In genomic region chr11:124474779-124475178, GRCh38 we compare ENCODE assay signal across 21 cellular contexts. TPM values are rescaled to one million over a fixed set of nuclear protein-coding genes. Genes with fewer than 3 reads are reported as not detected.
DNase-seq lines count a peak whose midpoint lies in the region; ATAC-seq, FAIRE-seq and TF ChIP-seq lines count a peak whose summit lies in the region.
"Had no signal": no experiment of that assay in that cellular context is flagged by ENCODE, and none has a peak within 500 bp of the region (broad histone marks: within the 10 kb centered on the region; RNA-seq: fewer than 3 reads in every experiment).

No MANE protein-coding gene starts in this region.

- no peak for FAIRE-seq in H54 (lab: Jason Lieb, UNC)
- FAIRE-seq: A549, D721Med, G401.6, GM12891, GM19239 had no signal

- no peaks in the 10 kb centered on the region for H3K9me3 Mint-ChIP-seq in activated T-cell treated with anti-CD3 and anti-CD28 coated beads, Interleukin-2, amount 50 U/mL, for 72 hours
- H3K9me3 Mint-ChIP-seq in stimulated activated memory B cell treated with anti-CD40 and anti-IgM and Interleukin-4, amounts not matched to agents 10 μg/mL and 1 μg/mL and 100 μg/mL, for 72 hours = peaks cover 10% of the 10 kb centered on the region
- H3K9me3 Mint-ChIP-seq: CD4-positive, alpha-beta T cell; CD8-positive, alpha-beta T cell had no signal

- peaks cover 7% of the 10 kb centered on the region for H3K27me3 Mint-ChIP-seq in activated T-cell treated with anti-CD3 and anti-CD28 coated beads, Interleukin-2, amount 50 U/mL, for 72 hours (ENCODE audit: low read depth)
- H3K27me3 Mint-ChIP-seq in stimulated activated memory B cell treated with anti-CD40 and anti-IgM and Interleukin-4, amounts not matched to agents 10 μg/mL and 1 μg/mL and 100 μg/mL, for 72 hours = peaks cover 36% of the 10 kb centered on the region

- peak overlapping the region; percentile 56 for H3K27ac Mint-ChIP-seq in activated T-cell treated with anti-CD3 and anti-CD28 coated beads, Interleukin-2, amount 50 U/mL, for 72 hours
- peak overlapping the region; percentile 33 for H3K27ac Mint-ChIP-seq in stimulated activated memory B cell treated with anti-CD40 and anti-IgM and Interleukin-4, amounts not matched to agents 10 μg/mL and 1 μg/mL and 100 μg/mL, for 72 hours
- H3K27ac Mint-ChIP-seq: B cell; CD4-positive, alpha-beta T cell; CD8-positive, alpha-beta T cell had no signal

- no peak for ATAC-seq in activated T-cell treated with anti-CD3 and anti-CD28 coated beads, Interleukin-2, amount 50 U/mL, for 72 hours (replicated peaks in 1 of 2)
- no peak for ATAC-seq in stimulated activated memory B cell treated with anti-CD40 and anti-IgM and Interleukin-4, amounts not matched to agents 10 μg/mL and 1 μg/mL and 100 μg/mL, for 72 hours
- ATAC-seq in HG03565 (IDR thresholded peaks at IDR 0.05; ENCODE audit: unreplicated experiment) = no peak
- ATAC-seq: A549; CD8-positive, alpha-beta T cell had no signal

- H3K4me3 Mint-ChIP-seq in activated T-cell treated with anti-CD3 and anti-CD28 coated beads, Interleukin-2, amount 50 U/mL, for 72 hours = no peak overlapping the region
- H3K4me3 Mint-ChIP-seq in stimulated activated memory B cell treated with anti-CD40 and anti-IgM and Interleukin-4, amounts not matched to agents 10 μg/mL and 1 μg/mL and 100 μg/mL, for 72 hours = no peak overlapping the region
- H3K4me3 Mint-ChIP-seq: B cell; CD4-positive, alpha-beta T cell; CD8-positive, alpha-beta T cell had no signal

- H3K4me1 Mint-ChIP-seq in activated T-cell treated with anti-CD3 and anti-CD28 coated beads, Interleukin-2, amount 50 U/mL, for 72 hours (ENCODE audit: low read depth) = no peaks in the 10 kb centered on the region
- H3K4me1 Mint-ChIP-seq in stimulated activated memory B cell treated with anti-CD40 and anti-IgM and Interleukin-4, amounts not matched to agents 10 μg/mL and 1 μg/mL and 100 μg/mL, for 72 hours = peaks cover 19% of the 10 kb centered on the region
- H3K4me1 Mint-ChIP-seq: B cell had no signal

- DNase-seq in activated T-cell treated with anti-CD3 and anti-CD28 coated beads, Interleukin-2, amount 50 U/mL, for 72 hours = no peak
- no peak for DNase-seq in activated T-cell treated with anti-CD3 and anti-CD28 coated beads, Interleukin-2, amount 50 U/mL, for 1 hour
- DNase-seq in iris pigment epithelial cell (ENCODE audit: low read depth) (peak; percentile 14), OCI-M1 (lab: John Stamatoyannopoulos, UW) (no peak), H54 (ENCODE audit: insufficient read length, low spot score) (no peak)
- DNase-seq: AML-193; Caco-2; Calu3; CD4-positive, alpha-beta T cell; CD8-positive, alpha-beta T cell; DMS79 treated with DMSO at 0.1 percent for 48 hours; GF-D8 had no signal

- TF ChIP-seq POLR2A in H54 (IDR thresholded peaks at IDR 0.05; ENCODE audit: low read depth, low read length) = no peak

- H3K36me3 Mint-ChIP-seq in activated T-cell treated with anti-CD3 and anti-CD28 coated beads, Interleukin-2, amount 50 U/mL, for 72 hours (ENCODE audit: insufficient read depth in 2 of 2) = no peaks in the 10 kb centered on the region
- H3K36me3 Mint-ChIP-seq in stimulated activated memory B cell treated with anti-CD40 and anti-IgM and Interleukin-4, amounts not matched to agents 10 μg/mL and 1 μg/mL and 100 μg/mL, for 72 hours = no peaks in the 10 kb centered on the region
- H3K36me3 Mint-ChIP-seq: CD8-positive, alpha-beta T cell had no signal

RNA-seq across cellular contexts. Expression of gene OR8B8, which starts 29.3 kb away (rescaled TPM):
- total RNA-seq in activated T-cell treated with anti-CD3 and anti-CD28 coated beads, Interleukin-2, amount 50 U/mL, for 72 hours = not detected
- total RNA-seq: A172; B cell; Caco-2; Calu3; CD4-positive, alpha-beta T cell; CD8-positive, alpha-beta T cell had no signal

RNA-seq across cellular contexts. Expression of gene OR8B4, which starts 50.1 kb away (rescaled TPM):
- total RNA-seq in activated T-cell treated with anti-CD3 and anti-CD28 coated beads, Interleukin-2, amount 50 U/mL, for 72 hours = not detected
- total RNA-seq: A172; B cell; Caco-2; Calu3; CD4-positive, alpha-beta T cell; CD8-positive, alpha-beta T cell had no signal
